8 cellular contexts compared by ENCODE assay signal in the genomic region with DNA sequence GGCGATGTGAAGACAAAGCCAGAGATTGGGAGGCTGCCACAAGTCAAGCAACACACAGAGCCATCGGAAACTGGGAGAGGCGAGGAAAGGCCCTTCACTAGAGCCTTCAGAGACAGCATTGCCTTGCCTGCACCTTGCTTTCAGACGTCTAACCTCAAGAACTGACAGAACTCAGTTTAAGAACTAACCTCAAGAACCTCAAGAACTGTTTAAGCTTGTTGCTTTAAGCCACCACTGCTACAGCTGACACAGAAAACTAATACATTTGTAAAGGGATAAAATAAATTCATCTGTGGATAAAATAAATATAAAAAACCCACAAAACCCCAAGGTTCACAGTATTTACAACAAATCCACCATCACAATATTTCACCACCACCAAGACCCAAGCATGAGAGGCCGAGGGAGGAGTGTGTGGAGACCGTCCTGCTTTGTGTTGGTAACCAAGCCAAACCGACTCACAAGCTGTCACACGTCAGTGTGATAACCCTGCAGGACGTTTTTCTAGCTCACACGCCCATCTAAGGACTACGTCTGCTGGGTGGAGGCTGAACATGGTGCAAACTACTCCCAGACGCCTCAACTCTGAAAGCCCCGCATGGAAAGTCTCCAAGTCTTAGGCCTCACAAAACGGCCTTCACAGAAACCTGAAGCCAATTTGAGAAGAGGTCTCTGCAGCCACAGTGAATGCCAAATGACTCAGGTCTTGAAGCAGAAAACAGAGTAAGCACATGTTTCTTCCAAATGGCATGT.
A peak's percentile ranks its signal among the peaks of the same experiment; 100 is the strongest.
DNase-seq lines count a peak whose midpoint lies in the region; ATAC-seq, FAIRE-seq and TF ChIP-seq lines count a peak whose summit lies in the region.

No MANE protein-coding gene starts in this region.

- no peak for FAIRE-seq in bronchial epithelial cell (lab: Jason Lieb, UNC)
- no peak for FAIRE-seq in kidney (lab: Jason Lieb, UNC)

- no peak overlapping the region for H3K27ac ChIP-seq in kidney (ENCODE audit: low read depth in 2 of 2, low read length in 2 of 2)

- no peaks in the 10 kb centered on the region for H3K36me3 ChIP-seq in bronchial epithelial cell (ENCODE audit: control insufficient read depth, insufficient read depth, low read length)
- H3K36me3 ChIP-seq in kidney (ENCODE audit: control insufficient read depth in 1 of 2, insufficient read depth in 2 of 2, low read length in 2 of 2), result peaks cover 11 to 12% of the 10 kb centered on the region in 2 donors

- no peaks in the 10 kb centered on the region for H3K27me3 ChIP-seq in bronchial epithelial cell (ENCODE audit: control insufficient read depth, insufficient read depth, low read length)

- no peak overlapping the region for H3K9ac ChIP-seq in kidney (ENCODE audit: low read length in 2 of 2)

- intact Hi-C loops in kidney (cut with DNase I), result no loop called here

- DNase-seq in GM03348 (ENCODE audit: low spot score) (peak; percentile 18), T-helper 9 cell (peak; percentile 53), bronchial epithelial cell (ENCODE audit: low read depth) (peak; percentile 88), non-pigmented ciliary epithelial cell (ENCODE audit: low read depth) (peak; percentile 35), ureter (ENCODE audit: low spot score) (peak; percentile 77), kidney (no peak), NCI-H82 (lab: John Stamatoyannopoulos, UW) (no peak)

- TF ChIP-seq CTCF in bronchial epithelial cell (IDR thresholded peaks at IDR 0.05; ENCODE audit: insufficient read depth, low read length, severe bottlenecking), result no peak
- no peak for TF ChIP-seq CTCF in kidney (IDR thresholded peaks at IDR 0.05; ENCODE audit: borderline replicate concordance, extremely low read depth, insufficient read depth)

- no peak overlapping the region for H3K4me3 ChIP-seq in bronchial epithelial cell (ENCODE audit: low read depth, low read length)
- H3K4me3 ChIP-seq in kidney (ENCODE audit: low read length in 2 of 2), result no peak overlapping the region

- H3K4me1 ChIP-seq in kidney (ENCODE audit: control insufficient read depth in 1 of 2, insufficient read depth in 1 of 2, low read depth in 1 of 2, low read length in 2 of 2), result peaks cover 0 to 9% of the 10 kb centered on the region in 2 donors

- H3K9me3 ChIP-seq in kidney (ENCODE audit: control insufficient read depth in 1 of 2, low read length in 2 of 2), result peaks cover 0 to 5% of the 10 kb centered on the region in 2 donors

- no peak for ATAC-seq in HG03108 (IDR thresholded peaks at IDR 0.05; ENCODE audit: unreplicated experiment)

Comparison
In these comparisons a context has a peak if more than half of its experiments do, and no peak if none do; other contexts are left out.
1. DNase-seq: peak in GM03348 (single experiment), T-helper 9 cell (single experiment), bronchial epithelial cell (single experiment), non-pigmented ciliary epithelial cell (single experiment) and ureter (single experiment); none in kidney (single experiment) and NCI-H82 (single experiment).